In genomic region chr13:97798836-97799235, GRCh38 we compare ENCODE assay signal across 26 cellular contexts.
DNase-seq lines count a peak whose midpoint lies in the region; ATAC-seq and TF ChIP-seq lines count a peak whose summit lies in the region.
"Had no signal": no experiment of that assay in that cellular context is flagged by ENCODE, and none has a peak within 500 bp of the region (broad histone marks: within the 10 kb centered on the region; RNA-seq: fewer than 3 reads in every experiment).

No MANE protein-coding gene starts in this region.

- no peak overlapping the region for H3K4me3 ChIP-seq in fibroblast of villous mesenchyme (ENCODE audit: low read depth, low read length)
- H3K4me3 ChIP-seq: coronary artery, left lung, right lobe of liver, stomach, thyroid gland had no signal

- H3K9me3 Mint-ChIP-seq in WTC11: peaks cover 55% of the 10 kb centered on the region

- CTCF ChIA-PET in WTC11 (lab: Charles Lee): interaction anchor here (0.6 kb wide), 1 partner anchor 217 kb away, joined by 3 read pairs; no protein-coding TSS in a partner anchor

- no peak for ATAC-seq in HG03378 (IDR thresholded peaks at IDR 0.05; ENCODE audit: unreplicated experiment)
- ATAC-seq in WTC11: no peak
- ATAC-seq: left lung, PC-3, right lobe of liver, T-helper 17 cell had no signal

- DNase-seq in AG08396 (ENCODE audit: low spot score) (peak; percentile 19), EL (peak; percentile 1), brain pericyte (ENCODE audit: low read depth, low spot score) (peak; percentile 82), fibroblast of villous mesenchyme (ENCODE audit: low read depth) (peak; percentile 36), NAMALWA (ENCODE audit: low spot score) (no peak), WTC11 (ENCODE audit: low spot score) (no peak)
- DNase-seq: activated CD4-positive, alpha-beta memory T cell treated with anti-CD3 and anti-CD28 coated beads for 36 hours; activated CD4-positive, CD25-positive, alpha-beta regulatory T cell treated with anti-CD3 and anti-CD28 coated beads, Interleukin-2, amount 50 U/mL, for 72 hours; activated naive CD4-positive, alpha-beta T cell; brain microvascular endothelial cell; COR-L47; effector memory CD4-positive, alpha-beta T cell; H7; left lung; NCI-H1417; NCI-H2029; PC-3; right lobe of liver; stimulated activated CD4-positive, alpha-beta T cell treated with anti-CD3 and anti-CD28 coated beads, Interleukin-12 subunit alpha, Interleukin-12 subunit beta, amount 100 ng/mL, for 4 hours; stimulated activated CD4-positive, alpha-beta T cell treated with anti-CD3 and anti-CD28 coated beads, Interleukin-2, amount 100 ng/mL, for 48 hours; stomach; T-helper 17 cell; thyroid gland had no signal

- no peak overlapping the region for H3K4me3 Mint-ChIP-seq in WTC11
- H3K4me3 Mint-ChIP-seq: activated CD4-positive, alpha-beta memory T cell treated with anti-CD3 and anti-CD28 coated beads for 36 hours; neural crest cell; T-helper 17 cell had no signal

- H3K36me3 Mint-ChIP-seq in WTC11: peaks cover 18% of the 10 kb centered on the region

- TF ChIP-seq CTCF in fibroblast of villous mesenchyme (IDR thresholded peaks at IDR 0.05; ENCODE audit: insufficient read depth, low read depth, low read length): no peak
- TF ChIP-seq CTCF in WTC11 (IDR thresholded peaks at IDR 0.05): no peak

- peaks cover 8% of the 10 kb centered on the region; the same call in 1 of the 2 replicates for H3K27me3 Mint-ChIP-seq in WTC11 (ENCODE audit: low read depth)
- H3K27me3 Mint-ChIP-seq: T-helper 17 cell had no signal

- H3K27ac Mint-ChIP-seq in WTC11: no peak overlapping the region
- H3K27ac Mint-ChIP-seq: activated CD4-positive, alpha-beta memory T cell treated with anti-CD3 and anti-CD28 coated beads for 36 hours; T-helper 17 cell had no signal

- peaks cover 7% of the 10 kb centered on the region; the same call in 1 of the 2 replicates for H3K4me1 Mint-ChIP-seq in WTC11
- H3K4me1 Mint-ChIP-seq: neural crest cell, T-helper 17 cell had no signal

- POLR2A ChIA-PET in WTC11 (lab: Charles Lee): no interaction called here

TF ChIP-seq in WTC11, 78 proteins besides CTCF, POLR2A, EP300 and RAD21:
- TF ChIP-seq CBFB (CRISPR knock-in tag; IDR thresholded peaks at IDR 0.05; ENCODE audit: low read depth) (no peak), ZNF138 (CRISPR knock-in tag; conservative IDR thresholded peaks at IDR 0.05) (no peak), FOXP4 (CRISPR knock-in tag; IDR thresholded peaks at IDR 0.05) (no peak)

Comparison
In these comparisons a context has a peak if more than half of its experiments do, and no peak if none do; other contexts are left out.
1. DNase-seq: peak in AG08396 (single experiment), EL (single experiment), brain pericyte (single experiment) and fibroblast of villous mesenchyme (single experiment); none in NAMALWA (single experiment) and WTC11 (single experiment).